19 cellular contexts compared by ENCODE assay signal in genomic region chr11:8337396-8337795, GRCh38.
"Had no signal": no experiment of that assay in that cellular context is flagged by ENCODE, and none has a peak within 500 bp of the region (broad histone marks: within the 10 kb centered on the region; RNA-seq: fewer than 3 reads in every experiment).

No MANE protein-coding gene starts in this region.

- H3K9me3 ChIP-seq: heart right ventricle, prostate gland, sigmoid colon, testis, tibial nerve, upper lobe of right lung, uterus had no signal

- H3K27ac Mint-ChIP-seq: endodermal cell; immature natural killer cell; memory B cell; natural killer cell; stimulated activated memory B cell treated with anti-CD40 and anti-IgM and Interleukin-4, amounts not matched to agents 10 μg/mL and 1 μg/mL and 100 μg/mL, for 72 hours had no signal

- H3K27ac ChIP-seq: dorsolateral prefrontal cortex, epithelial cell of prostate, foreskin keratinocyte, heart right ventricle, prostate gland, sigmoid colon, testis, tibial nerve, upper lobe of right lung, uterus had no signal

- ATAC-seq: stimulated activated memory B cell treated with anti-CD40 and anti-IgM and Interleukin-4, amounts not matched to agents 10 μg/mL and 1 μg/mL and 100 μg/mL, for 72 hours had no signal

- H3K4me3 ChIP-seq: dorsolateral prefrontal cortex, heart right ventricle, lung, prostate gland, sigmoid colon, testis, tibial nerve, upper lobe of right lung, uterus had no signal

- H3K4me3 Mint-ChIP-seq: endodermal cell; immature natural killer cell; memory B cell; natural killer cell; neural crest cell; stimulated activated memory B cell treated with anti-CD40 and anti-IgM and Interleukin-4, amounts not matched to agents 10 μg/mL and 1 μg/mL and 100 μg/mL, for 72 hours had no signal

- H3K36me3 Mint-ChIP-seq: immature natural killer cell; memory B cell; natural killer cell; stimulated activated memory B cell treated with anti-CD40 and anti-IgM and Interleukin-4, amounts not matched to agents 10 μg/mL and 1 μg/mL and 100 μg/mL, for 72 hours had no signal

- H3K36me3 ChIP-seq: heart right ventricle, prostate gland, sigmoid colon, tibial nerve, upper lobe of right lung, uterus had no signal

- H3K9me3 Mint-ChIP-seq: endodermal cell; immature natural killer cell; memory B cell; natural killer cell; neural crest cell; stimulated activated memory B cell treated with anti-CD40 and anti-IgM and Interleukin-4, amounts not matched to agents 10 μg/mL and 1 μg/mL and 100 μg/mL, for 72 hours had no signal

- H3K27me3 Mint-ChIP-seq: stimulated activated memory B cell treated with anti-CD40 and anti-IgM and Interleukin-4, amounts not matched to agents 10 μg/mL and 1 μg/mL and 100 μg/mL, for 72 hours had no signal

- H3K4me1 Mint-ChIP-seq: immature natural killer cell had no signal

- H3K4me1 ChIP-seq: heart right ventricle, prostate gland, sigmoid colon, testis, tibial nerve, uterus had no signal

- DNase-seq: effector CD8-positive, alpha-beta T cell; foreskin keratinocyte; immature natural killer cell; kidney glomerular epithelial cell; natural killer cell; sigmoid colon; uterus had no signal

- H3K27me3 ChIP-seq: sigmoid colon, testis, upper lobe of right lung, uterus had no signal
